In the genomic region with DNA sequence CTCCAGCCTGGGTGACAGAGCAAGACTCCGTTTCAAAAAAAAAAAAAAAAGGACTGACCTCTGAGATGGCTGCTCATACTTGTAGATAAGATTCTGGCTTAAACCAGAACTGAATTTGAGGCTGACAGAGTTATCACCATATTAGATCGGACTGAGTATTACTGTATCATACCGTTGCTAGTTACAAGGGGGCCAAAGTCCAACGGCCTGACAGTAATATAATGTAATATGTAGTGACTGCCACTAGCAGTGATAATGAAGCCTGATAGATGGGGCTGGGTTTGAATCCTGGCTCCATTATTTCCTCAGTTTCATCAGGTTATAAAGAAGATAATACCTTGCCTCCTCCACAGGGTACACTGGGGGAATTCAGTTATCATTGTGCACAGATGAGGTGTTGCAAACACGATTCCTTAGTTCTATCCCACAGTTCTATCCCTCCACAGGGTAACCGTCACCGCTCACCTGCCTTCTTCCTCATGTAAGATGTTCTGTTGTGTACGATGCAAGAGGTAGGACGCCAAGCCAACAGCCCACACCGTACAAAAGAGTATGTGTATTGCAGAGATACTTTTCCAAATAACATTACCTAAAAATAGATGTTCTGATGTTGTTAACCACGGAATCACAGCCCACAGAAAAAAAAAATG, we compare ENCODE assay signal across 1 cellular context.
TF ChIP-seq lines count a peak whose summit lies in the region.

No MANE protein-coding gene starts in this region.

TF ChIP-seq in HepG2, 621 proteins besides CTCF, POLR2A, EP300 and RAD21:
- TF ChIP-seq ZNF24 (IDR thresholded peaks at IDR 0.05) = no peak
